Comparison of ENCODE assay signal across 8 cellular contexts in genomic region chr5:122076023-122076422, GRCh38. TPM values are rescaled to one million over a fixed set of nuclear protein-coding genes. Genes with fewer than 3 reads are reported as not detected.
DNase-seq lines count a peak whose midpoint lies in the region; ATAC-seq and TF ChIP-seq lines count a peak whose summit lies in the region.

No MANE protein-coding gene starts in this region.

- H3K4me3 ChIP-seq in effector memory CD4-positive, alpha-beta T cell (ENCODE audit: insufficient read depth, low read depth, low read length, poor library complexity, severe bottlenecking), result no peak overlapping the region

- no peaks in the 10 kb centered on the region for H3K36me3 ChIP-seq in effector memory CD4-positive, alpha-beta T cell (ENCODE audit: control insufficient read depth, insufficient read depth, low read length)

- in situ Hi-C loops in SK-MEL-5 (cut with HindIII; ENCODE audit: low pct_unique_long_range_greater_than_20kb, low sequenced_read_pairs), result no loop called here

- no peaks in the 10 kb centered on the region for H3K9me3 ChIP-seq in effector memory CD4-positive, alpha-beta T cell (ENCODE audit: control insufficient read depth, low read length)

- CTCF ChIA-PET in HEK293T (lab: Yijun Ruan, JAX), result interaction anchor here (0.6 to 2.4 kb wide), 23 partner anchors 9 to 444 kb away, joined by 3 to 10 read pairs (median 4); no protein-coding TSS in a partner anchor

- intact Hi-C loops in sciatic nerve (cut with DNase I), result no loop called here

- H3K4me1 ChIP-seq in effector memory CD4-positive, alpha-beta T cell (ENCODE audit: control insufficient read depth, insufficient read depth, low read length, poor library complexity, severe bottlenecking), result peaks cover 16% of the 10 kb centered on the region

- ATAC-seq in sciatic nerve, result peak; percentile 51

- H3K27ac ChIP-seq in effector memory CD4-positive, alpha-beta T cell (ENCODE audit: insufficient read depth, low read length, poor library complexity, severe bottlenecking), result no peak overlapping the region

- POLR2A ChIA-PET in HEK293T (lab: Yijun Ruan, JAX), result interaction anchor here (1.8 kb wide), 1 partner anchor 114 kb away, joined by 9 read pairs; the partner anchor contains the start of gene SRFBP1

- H3K27me3 ChIP-seq in effector memory CD4-positive, alpha-beta T cell (replicated peaks; ENCODE audit: control insufficient read depth, insufficient read depth, low read length, poor library complexity, severe bottlenecking), result peaks cover 12% of the 10 kb centered on the region

- DNase-seq in Daoy (ENCODE audit: low read depth) (peak; percentile 30), SK-MEL-5 (ENCODE audit: low read depth, low spot score) (peak; percentile 48), fibroblast of peridontal ligament (ENCODE audit: extremely low read depth) (peak; percentile 57), sciatic nerve (ENCODE audit: low spot score) (no peak), activated gamma-delta T cell (lab: John Stamatoyannopoulos, UW) (no peak), HEK293T (ENCODE audit: extremely low spot score) (no peak)
- DNase-seq in effector memory CD4-positive, alpha-beta T cell, result no peak
- no peak for DNase-seq in activated CD4-positive, alpha-beta T cell treated with anti-CD3 and anti-CD28 coated beads for 1 hour

TF ChIP-seq in HEK293T, 16 proteins besides CTCF, POLR2A, EP300 and RAD21:
- no peak for TF ChIP-seq SUZ12 (IDR thresholded peaks at IDR 0.05)
- no peak for TF ChIP-seq SP1 (IDR thresholded peaks at IDR 0.05)
- no peak for TF ChIP-seq CTBP1 (IDR thresholded peaks at IDR 0.05; ENCODE audit: borderline replicate concordance)
- TF ChIP-seq ELF4 (IDR thresholded peaks at IDR 0.05), result no peak
- no peak for TF ChIP-seq LEF1 (IDR thresholded peaks at IDR 0.05; ENCODE audit: borderline replicate concordance)
- TF ChIP-seq TARDBP (IDR thresholded peaks at IDR 0.05), result no peak
- no peak for TF ChIP-seq NFRKB (IDR thresholded peaks at IDR 0.05)
- TF ChIP-seq FOXM1 (IDR thresholded peaks at IDR 0.05; ENCODE audit: borderline replicate concordance), result no peak
- TF ChIP-seq HDGF (IDR thresholded peaks at IDR 0.05; ENCODE audit: borderline replicate concordance), result no peak
- no peak for TF ChIP-seq FOXK2 (IDR thresholded peaks at IDR 0.05)
- TF ChIP-seq FOXA1 (IDR thresholded peaks at IDR 0.05), result no peak
- no peak for TF ChIP-seq ARNT (IDR thresholded peaks at IDR 0.05)
- no peak for TF ChIP-seq ZNF384 (IDR thresholded peaks at IDR 0.05)

RNA-seq across cellular contexts. Expression of gene LOX, which starts 2.0 kb away (rescaled TPM):
- total RNA-seq in Daoy (2014; rRNA removed; shearing (Covaris generic)), result 59.7 and 66.5 TPM in 2 replicates
- total RNA-seq in SK-MEL-5 (2014; rRNA removed; shearing (Covaris generic)), result 0.08 and 0.58 TPM in 2 replicates
- 1.1 and 2.0 TPM in 2 replicates for polyA plus RNA-seq in SK-MEL-5 (2015; cell fraction: cytosol; rRNA removed)
- polyA plus RNA-seq in SK-MEL-5 (2015; cell fraction: nucleus; rRNA removed), result 0.57 TPM in 1 of 2 replicates, not detected in the other
- total RNA-seq in sciatic nerve, result 25.3 TPM

RNA-seq across cellular contexts. Expression of gene ZNF474, which starts 53.3 kb away (rescaled TPM):
- 0.92 and 1.8 TPM in 2 replicates for total RNA-seq in Daoy (2014; rRNA removed; shearing (Covaris generic))
- total RNA-seq in SK-MEL-5 (2014; rRNA removed; shearing (Covaris generic)), result not detected in 2 replicates
- polyA plus RNA-seq in SK-MEL-5 (2015; cell fraction: cytosol; rRNA removed), result 0.11 TPM in 1 of 2 replicates, not detected in the other
- polyA plus RNA-seq in SK-MEL-5 (2015; cell fraction: nucleus; rRNA removed), result 0.21 and 1.4 TPM in 2 replicates
- total RNA-seq in sciatic nerve, result 0.80 TPM

Comparison
In these comparisons a context has a peak if more than half of its experiments do, and no peak if none do; other contexts are left out.
1. DNase-seq: peak in Daoy (single experiment), SK-MEL-5 (single experiment) and fibroblast of peridontal ligament (single experiment); none in sciatic nerve (single experiment), activated gamma-delta T cell (single experiment), effector memory CD4-positive, alpha-beta T cell (0 of 3), HEK293T (single experiment) and activated CD4-positive, alpha-beta T cell treated with anti-CD3 and anti-CD28 coated beads for 1 hour (single experiment).
2. RNA of gene LOX, which starts 2.0 kb away (total RNA-seq): 59.7 to 66.5 TPM in Daoy and 25.3 TPM in sciatic nerve (single experiment); 0.08 to 0.58 TPM in SK-MEL-5; every median in the first group is over 10 times any median in the second.